Comparison of ENCODE assay signal across 2 cellular contexts in the genomic region with DNA sequence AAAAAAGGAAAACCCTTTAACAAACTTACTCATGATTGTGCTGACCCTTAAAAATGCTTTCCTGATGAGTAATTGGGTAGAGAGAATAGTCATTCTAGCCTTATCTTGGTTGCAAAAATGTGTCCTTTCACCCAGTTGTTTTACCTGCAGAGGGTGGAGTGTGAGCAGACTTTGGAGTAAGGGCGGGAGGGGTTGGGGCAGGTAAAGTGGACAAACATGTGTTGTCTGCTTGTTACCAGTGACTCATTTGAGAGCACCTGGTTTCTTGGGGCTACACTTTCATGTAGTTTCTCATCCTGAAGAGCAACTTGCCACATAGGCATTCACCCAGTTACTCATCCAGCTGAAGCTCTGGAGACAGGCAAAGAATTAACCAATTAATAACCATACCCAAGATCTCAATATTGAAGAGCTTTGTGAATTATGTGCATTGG.
TF ChIP-seq lines count a peak whose summit lies in the region.

No MANE protein-coding gene starts in this region.

TF ChIP-seq in IMR-90, 13 proteins besides CTCF, POLR2A, EP300 and RAD21:
- TF ChIP-seq CEBPB (IDR thresholded peaks at IDR 0.05; ENCODE audit: low read depth, low read length) (peak; percentile 33; the same call in 1 of the 2 replicates), MAFK (IDR thresholded peaks at IDR 0.05; ENCODE audit: low read depth, low read length) (peak; percentile 77; the same call in 1 of the 2 replicates), NFE2L2 (IDR thresholded peaks at IDR 0.05; ENCODE audit: low read depth, low read length) (no peak)

TF ChIP-seq in HepG2, 621 proteins besides CTCF, POLR2A, EP300 and RAD21 (continues in another document):
- 0 out of 2 replicates have a peak, but pooled peaks have one; percentile 9 for TF ChIP-seq THAP11 (CRISPR knock-in tag; IDR thresholded peaks at IDR 0.05)
- TF ChIP-seq ZNF10 (CRISPR knock-in tag; IDR thresholded peaks at IDR 0.05; ENCODE audit: borderline replicate concordance, low read depth): no peak
- TF ChIP-seq HNF4G (IDR thresholded peaks at IDR 0.05; ENCODE audit: borderline replicate concordance, low read depth, low read length): peak; percentile 75; the same call in 1 of the 2 replicates
- TF ChIP-seq HNF4G (CRISPR knock-in tag; IDR thresholded peaks at IDR 0.05; ENCODE audit: borderline replicate concordance, low read depth): no peak
- TF ChIP-seq EHMT2 (IDR thresholded peaks at IDR 0.05; ENCODE audit: borderline replicate concordance, low read depth, low read length): peak; percentile 45; the same call in 1 of the 2 replicates
- 0 out of 2 replicates have a peak, but pooled peaks have one; percentile 11 for TF ChIP-seq LCORL (IDR thresholded peaks at IDR 0.05)
- TF ChIP-seq LCORL (CRISPR knock-in tag; IDR thresholded peaks at IDR 0.05): no peak
- TF ChIP-seq NPAS2 (CRISPR knock-in tag; IDR thresholded peaks at IDR 0.05; ENCODE audit: borderline replicate concordance): no peak
- peak; percentile 69; the same call in 1 of the 2 replicates for TF ChIP-seq RARA (CRISPR knock-in tag; IDR thresholded peaks at IDR 0.05)
- TF ChIP-seq, protein P1, sequence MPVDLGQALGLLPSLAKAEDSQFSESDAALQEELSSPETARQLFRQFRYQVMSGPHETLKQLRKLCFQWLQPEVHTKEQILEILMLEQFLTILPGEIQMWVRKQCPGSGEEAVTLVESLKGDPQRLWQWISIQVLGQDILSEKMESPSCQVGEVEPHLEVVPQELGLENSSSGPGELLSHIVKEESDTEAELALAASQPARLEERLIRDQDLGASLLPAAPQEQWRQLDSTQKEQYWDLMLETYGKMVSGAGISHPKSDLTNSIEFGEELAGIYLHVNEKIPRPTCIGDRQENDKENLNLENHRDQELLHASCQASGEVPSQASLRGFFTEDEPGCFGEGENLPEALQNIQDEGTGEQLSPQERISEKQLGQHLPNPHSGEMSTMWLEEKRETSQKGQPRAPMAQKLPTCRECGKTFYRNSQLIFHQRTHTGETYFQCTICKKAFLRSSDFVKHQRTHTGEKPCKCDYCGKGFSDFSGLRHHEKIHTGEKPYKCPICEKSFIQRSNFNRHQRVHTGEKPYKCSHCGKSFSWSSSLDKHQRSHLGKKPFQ (CRISPR knock-in tag; IDR thresholded peaks at IDR 0.05; ENCODE audit: insufficient replicate concordance): peak; percentile 35
- 0 out of 2 replicates have a peak, but pooled peaks have one; percentile 44 for TF ChIP-seq ZNF205 (CRISPR knock-in tag; IDR thresholded peaks at IDR 0.05)
- no peak for TF ChIP-seq ESRRA (CRISPR knock-in tag; IDR thresholded peaks at IDR 0.05; ENCODE audit: low read depth)
- TF ChIP-seq SIN3B (IDR thresholded peaks at IDR 0.05; ENCODE audit: low read length): no peak
- peak; percentile 81 to 88 for TF ChIP-seq MAFK (conservative IDR thresholded peaks at IDR 0.05 in 1 of 2, IDR thresholded peaks at IDR 0.05 in 1 of 2; ENCODE audit: low read length in 2 of 2)
- TF ChIP-seq SAP130 (CRISPR knock-in tag; IDR thresholded peaks at IDR 0.05; ENCODE audit: low read depth): peak; percentile 67
- TF ChIP-seq JUNB (CRISPR knock-in tag; IDR thresholded peaks at IDR 0.05; ENCODE audit: borderline replicate concordance): peak; percentile 80; the same call in 1 of the 2 replicates
- peak; percentile 76; the same call in 1 of the 2 replicates for TF ChIP-seq SOX5 (CRISPR knock-in tag; IDR thresholded peaks at IDR 0.05; ENCODE audit: borderline replicate concordance)
- peak; percentile 56 for TF ChIP-seq HNF4A (CRISPR knock-in tag; IDR thresholded peaks at IDR 0.05)
- peak; percentile 40; the same call in 1 of the 2 replicates for TF ChIP-seq GATA4 (IDR thresholded peaks at IDR 0.05; ENCODE audit: borderline replicate concordance, low read depth)
- TF ChIP-seq HMG20A (CRISPR knock-in tag; IDR thresholded peaks at IDR 0.05; ENCODE audit: borderline replicate concordance): peak; percentile 42; the same call in 1 of the 2 replicates
- TF ChIP-seq, protein P2, sequence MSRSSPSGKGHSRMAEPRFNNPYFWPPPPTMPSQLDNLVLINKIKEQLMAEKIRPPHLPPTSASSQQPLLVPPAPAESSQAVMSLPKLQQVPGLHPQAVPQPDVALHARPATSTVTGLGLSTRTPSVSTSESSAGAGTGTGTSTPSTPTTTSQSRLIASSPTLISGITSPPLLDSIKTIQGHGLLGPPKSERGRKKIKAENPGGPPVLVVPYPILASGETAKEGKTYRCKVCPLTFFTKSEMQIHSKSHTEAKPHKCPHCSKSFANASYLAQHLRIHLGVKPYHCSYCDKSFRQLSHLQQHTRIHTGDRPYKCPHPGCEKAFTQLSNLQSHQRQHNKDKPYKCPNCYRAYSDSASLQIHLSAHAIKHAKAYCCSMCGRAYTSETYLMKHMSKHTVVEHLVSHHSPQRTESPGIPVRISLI (CRISPR knock-in tag; IDR thresholded peaks at IDR 0.05; ENCODE audit: borderline replicate concordance): peak; percentile 36; the same call in 1 of the 2 replicates
- TF ChIP-seq, protein P3, sequence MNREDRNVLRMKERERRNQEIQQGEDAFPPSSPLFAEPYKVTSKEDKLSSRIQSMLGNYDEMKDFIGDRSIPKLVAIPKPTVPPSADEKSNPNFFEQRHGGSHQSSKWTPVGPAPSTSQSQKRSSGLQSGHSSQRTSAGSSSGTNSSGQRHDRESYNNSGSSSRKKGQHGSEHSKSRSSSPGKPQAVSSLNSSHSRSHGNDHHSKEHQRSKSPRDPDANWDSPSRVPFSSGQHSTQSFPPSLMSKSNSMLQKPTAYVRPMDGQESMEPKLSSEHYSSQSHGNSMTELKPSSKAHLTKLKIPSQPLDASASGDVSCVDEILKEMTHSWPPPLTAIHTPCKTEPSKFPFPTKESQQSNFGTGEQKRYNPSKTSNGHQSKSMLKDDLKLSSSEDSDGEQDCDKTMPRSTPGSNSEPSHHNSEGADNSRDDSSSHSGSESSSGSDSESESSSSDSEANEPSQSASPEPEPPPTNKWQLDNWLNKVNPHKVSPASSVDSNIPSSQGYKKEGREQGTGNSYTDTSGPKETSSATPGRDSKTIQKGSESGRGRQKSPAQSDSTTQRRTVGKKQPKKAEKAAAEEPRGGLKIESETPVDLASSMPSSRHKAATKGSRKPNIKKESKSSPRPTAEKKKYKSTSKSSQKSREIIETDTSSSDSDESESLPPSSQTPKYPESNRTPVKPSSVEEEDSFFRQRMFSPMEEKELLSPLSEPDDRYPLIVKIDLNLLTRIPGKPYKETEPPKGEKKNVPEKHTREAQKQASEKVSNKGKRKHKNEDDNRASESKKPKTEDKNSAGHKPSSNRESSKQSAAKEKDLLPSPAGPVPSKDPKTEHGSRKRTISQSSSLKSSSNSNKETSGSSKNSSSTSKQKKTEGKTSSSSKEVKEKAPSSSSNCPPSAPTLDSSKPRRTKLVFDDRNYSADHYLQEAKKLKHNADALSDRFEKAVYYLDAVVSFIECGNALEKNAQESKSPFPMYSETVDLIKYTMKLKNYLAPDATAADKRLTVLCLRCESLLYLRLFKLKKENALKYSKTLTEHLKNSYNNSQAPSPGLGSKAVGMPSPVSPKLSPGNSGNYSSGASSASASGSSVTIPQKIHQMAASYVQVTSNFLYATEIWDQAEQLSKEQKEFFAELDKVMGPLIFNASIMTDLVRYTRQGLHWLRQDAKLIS (CRISPR knock-in tag; IDR thresholded peaks at IDR 0.05): no peak
- TF ChIP-seq ZNF652 (CRISPR knock-in tag; IDR thresholded peaks at IDR 0.05; ENCODE audit: borderline replicate concordance, low read depth): peak; percentile 89
- TF ChIP-seq NR2F6 (IDR thresholded peaks at IDR 0.05): peak; percentile 24; the same call in 1 of the 2 replicates
- peak; percentile 40; the same call in 1 of the 2 replicates for TF ChIP-seq NR2F6 (CRISPR knock-in tag; IDR thresholded peaks at IDR 0.05)
- TF ChIP-seq CREM (IDR thresholded peaks at IDR 0.05): peak; percentile 42; the same call in 1 of the 2 replicates
- no peak for TF ChIP-seq CREM (CRISPR knock-in tag; IDR thresholded peaks at IDR 0.05)
- TF ChIP-seq GATAD2A (CRISPR knock-in tag; IDR thresholded peaks at IDR 0.05): peak; percentile 63
- TF ChIP-seq NFIC (IDR thresholded peaks at IDR 0.05; ENCODE audit: low read length): peak; percentile 64
- peak; percentile 98 for TF ChIP-seq RXRB (CRISPR knock-in tag; IDR thresholded peaks at IDR 0.05; ENCODE audit: borderline replicate concordance)
- TF ChIP-seq, protein P4, sequence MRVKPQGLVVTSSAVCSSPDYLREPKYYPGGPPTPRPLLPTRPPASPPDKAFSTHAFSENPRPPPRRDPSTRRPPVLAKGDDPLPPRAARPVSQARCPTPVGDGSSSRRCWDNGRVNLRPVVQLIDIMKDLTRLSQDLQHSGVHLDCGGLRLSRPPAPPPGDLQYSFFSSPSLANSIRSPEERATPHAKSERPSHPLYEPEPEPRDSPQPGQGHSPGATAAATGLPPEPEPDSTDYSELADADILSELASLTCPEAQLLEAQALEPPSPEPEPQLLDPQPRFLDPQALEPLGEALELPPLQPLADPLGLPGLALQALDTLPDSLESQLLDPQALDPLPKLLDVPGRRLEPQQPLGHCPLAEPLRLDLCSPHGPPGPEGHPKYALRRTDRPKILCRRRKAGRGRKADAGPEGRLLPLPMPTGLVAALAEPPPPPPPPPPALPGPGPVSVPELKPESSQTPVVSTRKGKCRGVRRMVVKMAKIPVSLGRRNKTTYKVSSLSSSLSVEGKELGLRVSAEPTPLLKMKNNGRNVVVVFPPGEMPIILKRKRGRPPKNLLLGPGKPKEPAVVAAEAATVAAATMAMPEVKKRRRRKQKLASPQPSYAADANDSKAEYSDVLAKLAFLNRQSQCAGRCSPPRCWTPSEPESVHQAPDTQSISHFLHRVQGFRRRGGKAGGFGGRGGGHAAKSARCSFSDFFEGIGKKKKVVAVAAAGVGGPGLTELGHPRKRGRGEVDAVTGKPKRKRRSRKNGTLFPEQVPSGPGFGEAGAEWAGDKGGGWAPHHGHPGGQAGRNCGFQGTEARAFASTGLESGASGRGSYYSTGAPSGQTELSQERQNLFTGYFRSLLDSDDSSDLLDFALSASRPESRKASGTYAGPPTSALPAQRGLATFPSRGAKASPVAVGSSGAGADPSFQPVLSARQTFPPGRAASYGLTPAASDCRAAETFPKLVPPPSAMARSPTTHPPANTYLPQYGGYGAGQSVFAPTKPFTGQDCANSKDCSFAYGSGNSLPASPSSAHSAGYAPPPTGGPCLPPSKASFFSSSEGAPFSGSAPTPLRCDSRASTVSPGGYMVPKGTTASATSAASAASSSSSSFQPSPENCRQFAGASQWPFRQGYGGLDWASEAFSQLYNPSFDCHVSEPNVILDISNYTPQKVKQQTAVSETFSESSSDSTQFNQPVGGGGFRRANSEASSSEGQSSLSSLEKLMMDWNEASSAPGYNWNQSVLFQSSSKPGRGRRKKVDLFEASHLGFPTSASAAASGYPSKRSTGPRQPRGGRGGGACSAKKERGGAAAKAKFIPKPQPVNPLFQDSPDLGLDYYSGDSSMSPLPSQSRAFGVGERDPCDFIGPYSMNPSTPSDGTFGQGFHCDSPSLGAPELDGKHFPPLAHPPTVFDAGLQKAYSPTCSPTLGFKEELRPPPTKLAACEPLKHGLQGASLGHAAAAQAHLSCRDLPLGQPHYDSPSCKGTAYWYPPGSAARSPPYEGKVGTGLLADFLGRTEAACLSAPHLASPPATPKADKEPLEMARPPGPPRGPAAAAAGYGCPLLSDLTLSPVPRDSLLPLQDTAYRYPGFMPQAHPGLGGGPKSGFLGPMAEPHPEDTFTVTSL (CRISPR knock-in tag; IDR thresholded peaks at IDR 0.05; ENCODE audit: borderline replicate concordance): peak; percentile 29; the same call in 1 of the 2 replicates
- TF ChIP-seq, protein P5, sequence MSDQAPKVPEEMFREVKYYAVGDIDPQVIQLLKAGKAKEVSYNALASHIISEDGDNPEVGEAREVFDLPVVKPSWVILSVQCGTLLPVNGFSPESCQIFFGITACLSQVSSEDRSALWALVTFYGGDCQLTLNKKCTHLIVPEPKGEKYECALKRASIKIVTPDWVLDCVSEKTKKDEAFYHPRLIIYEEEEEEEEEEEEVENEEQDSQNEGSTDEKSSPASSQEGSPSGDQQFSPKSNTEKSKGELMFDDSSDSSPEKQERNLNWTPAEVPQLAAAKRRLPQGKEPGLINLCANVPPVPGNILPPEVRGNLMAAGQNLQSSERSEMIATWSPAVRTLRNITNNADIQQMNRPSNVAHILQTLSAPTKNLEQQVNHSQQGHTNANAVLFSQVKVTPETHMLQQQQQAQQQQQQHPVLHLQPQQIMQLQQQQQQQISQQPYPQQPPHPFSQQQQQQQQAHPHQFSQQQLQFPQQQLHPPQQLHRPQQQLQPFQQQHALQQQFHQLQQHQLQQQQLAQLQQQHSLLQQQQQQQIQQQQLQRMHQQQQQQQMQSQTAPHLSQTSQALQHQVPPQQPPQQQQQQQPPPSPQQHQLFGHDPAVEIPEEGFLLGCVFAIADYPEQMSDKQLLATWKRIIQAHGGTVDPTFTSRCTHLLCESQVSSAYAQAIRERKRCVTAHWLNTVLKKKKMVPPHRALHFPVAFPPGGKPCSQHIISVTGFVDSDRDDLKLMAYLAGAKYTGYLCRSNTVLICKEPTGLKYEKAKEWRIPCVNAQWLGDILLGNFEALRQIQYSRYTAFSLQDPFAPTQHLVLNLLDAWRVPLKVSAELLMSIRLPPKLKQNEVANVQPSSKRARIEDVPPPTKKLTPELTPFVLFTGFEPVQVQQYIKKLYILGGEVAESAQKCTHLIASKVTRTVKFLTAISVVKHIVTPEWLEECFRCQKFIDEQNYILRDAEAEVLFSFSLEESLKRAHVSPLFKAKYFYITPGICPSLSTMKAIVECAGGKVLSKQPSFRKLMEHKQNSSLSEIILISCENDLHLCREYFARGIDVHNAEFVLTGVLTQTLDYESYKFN (CRISPR knock-in tag; conservative IDR thresholded peaks at IDR 0.05): peak; percentile 72
- no peak; the same call in 1 of the 2 replicates for TF ChIP-seq MIXL1 (CRISPR knock-in tag; IDR thresholded peaks at IDR 0.05)
- TF ChIP-seq JUN (CRISPR knock-in tag; IDR thresholded peaks at IDR 0.05): peak; percentile 95
- TF ChIP-seq BHLHE40 (IDR thresholded peaks at IDR 0.05; ENCODE audit: low read length): 0 out of 2 replicates have a peak, but pooled peaks have one; percentile 24
- TF ChIP-seq NCOR1 (IDR thresholded peaks at IDR 0.05; ENCODE audit: borderline replicate concordance, low read length): 0 out of 2 replicates have a peak, but pooled peaks have one; percentile 49
- TF ChIP-seq, protein P6, sequence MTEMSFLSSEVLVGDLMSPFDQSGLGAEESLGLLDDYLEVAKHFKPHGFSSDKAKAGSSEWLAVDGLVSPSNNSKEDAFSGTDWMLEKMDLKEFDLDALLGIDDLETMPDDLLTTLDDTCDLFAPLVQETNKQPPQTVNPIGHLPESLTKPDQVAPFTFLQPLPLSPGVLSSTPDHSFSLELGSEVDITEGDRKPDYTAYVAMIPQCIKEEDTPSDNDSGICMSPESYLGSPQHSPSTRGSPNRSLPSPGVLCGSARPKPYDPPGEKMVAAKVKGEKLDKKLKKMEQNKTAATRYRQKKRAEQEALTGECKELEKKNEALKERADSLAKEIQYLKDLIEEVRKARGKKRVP (CRISPR knock-in tag; IDR thresholded peaks at IDR 0.05): 0 out of 4 replicates have a peak, but pooled peaks of 1 of the 2 experiments have one; percentile 30
- TF ChIP-seq, protein P7, sequence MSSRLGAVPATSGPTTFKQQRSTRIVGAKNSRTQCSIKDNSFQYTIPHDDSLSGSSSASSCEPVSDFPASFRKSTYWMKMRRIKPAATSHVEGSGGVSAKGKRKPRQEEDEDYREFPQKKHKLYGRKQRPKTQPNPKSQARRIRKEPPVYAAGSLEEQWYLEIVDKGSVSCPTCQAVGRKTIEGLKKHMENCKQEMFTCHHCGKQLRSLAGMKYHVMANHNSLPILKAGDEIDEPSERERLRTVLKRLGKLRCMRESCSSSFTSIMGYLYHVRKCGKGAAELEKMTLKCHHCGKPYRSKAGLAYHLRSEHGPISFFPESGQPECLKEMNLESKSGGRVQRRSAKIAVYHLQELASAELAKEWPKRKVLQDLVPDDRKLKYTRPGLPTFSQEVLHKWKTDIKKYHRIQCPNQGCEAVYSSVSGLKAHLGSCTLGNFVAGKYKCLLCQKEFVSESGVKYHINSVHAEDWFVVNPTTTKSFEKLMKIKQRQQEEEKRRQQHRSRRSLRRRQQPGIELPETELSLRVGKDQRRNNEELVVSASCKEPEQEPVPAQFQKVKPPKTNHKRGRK (CRISPR knock-in tag; IDR thresholded peaks at IDR 0.05): no peak
- TF ChIP-seq HOXA5 (CRISPR knock-in tag; IDR thresholded peaks at IDR 0.05): no peak
